In the genomic region with DNA sequence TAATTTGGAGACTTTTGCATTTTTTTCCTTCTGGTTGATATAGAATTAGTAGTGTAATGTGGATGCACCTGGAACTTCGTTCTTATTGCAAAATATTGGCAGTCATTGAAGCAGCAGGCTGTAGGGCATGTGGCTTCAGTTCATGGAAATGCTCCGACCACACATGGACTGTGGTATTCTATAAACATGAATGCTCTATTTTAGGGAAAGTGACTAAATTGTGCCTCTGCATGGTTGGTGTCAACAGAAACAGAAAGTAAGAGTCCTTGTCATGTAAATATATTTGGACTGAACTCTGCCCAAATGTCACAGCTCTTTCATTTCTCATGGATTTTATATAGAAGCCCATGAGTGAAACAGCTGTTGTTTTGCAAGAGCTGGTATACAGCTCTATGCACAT, we compare ENCODE assay signal across 1 cellular context.
TF ChIP-seq lines count a peak whose summit lies in the region.

No MANE protein-coding gene starts in this region.

TF ChIP-seq in GM23338, 12 proteins besides CTCF, POLR2A, EP300 and RAD21 (continued from another document):
- TF ChIP-seq ZNF462 (CRISPR knock-in tag; IDR thresholded peaks at IDR 0.05) (no peak), EZH2 (IDR thresholded peaks at IDR 0.05; ENCODE audit: low read depth, unreplicated experiment) (no peak), NANOG (IDR thresholded peaks at IDR 0.05; ENCODE audit: borderline replicate concordance) (no peak), ZNF114 (CRISPR knock-in tag; IDR thresholded peaks at IDR 0.05) (no peak), ZNF331 (CRISPR knock-in tag; IDR thresholded peaks at IDR 0.05; ENCODE audit: low read depth) (no peak), REST (IDR thresholded peaks at IDR 0.05; ENCODE audit: unreplicated experiment) (no peak), JUNB (IDR thresholded peaks at IDR 0.05; ENCODE audit: unreplicated experiment) (no peak), EZH2phosphoT487 (IDR thresholded peaks at IDR 0.05; ENCODE audit: unreplicated experiment) (no peak)
- TF ChIP-seq, protein P1, sequence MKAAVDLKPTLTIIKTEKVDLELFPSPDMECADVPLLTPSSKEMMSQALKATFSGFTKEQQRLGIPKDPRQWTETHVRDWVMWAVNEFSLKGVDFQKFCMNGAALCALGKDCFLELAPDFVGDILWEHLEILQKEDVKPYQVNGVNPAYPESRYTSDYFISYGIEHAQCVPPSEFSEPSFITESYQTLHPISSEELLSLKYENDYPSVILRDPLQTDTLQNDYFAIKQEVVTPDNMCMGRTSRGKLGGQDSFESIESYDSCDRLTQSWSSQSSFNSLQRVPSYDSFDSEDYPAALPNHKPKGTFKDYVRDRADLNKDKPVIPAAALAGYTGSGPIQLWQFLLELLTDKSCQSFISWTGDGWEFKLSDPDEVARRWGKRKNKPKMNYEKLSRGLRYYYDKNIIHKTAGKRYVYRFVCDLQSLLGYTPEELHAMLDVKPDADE (IDR thresholded peaks at IDR 0.05): no peak
